35 cellular contexts compared by ENCODE assay signal in the genomic region with DNA sequence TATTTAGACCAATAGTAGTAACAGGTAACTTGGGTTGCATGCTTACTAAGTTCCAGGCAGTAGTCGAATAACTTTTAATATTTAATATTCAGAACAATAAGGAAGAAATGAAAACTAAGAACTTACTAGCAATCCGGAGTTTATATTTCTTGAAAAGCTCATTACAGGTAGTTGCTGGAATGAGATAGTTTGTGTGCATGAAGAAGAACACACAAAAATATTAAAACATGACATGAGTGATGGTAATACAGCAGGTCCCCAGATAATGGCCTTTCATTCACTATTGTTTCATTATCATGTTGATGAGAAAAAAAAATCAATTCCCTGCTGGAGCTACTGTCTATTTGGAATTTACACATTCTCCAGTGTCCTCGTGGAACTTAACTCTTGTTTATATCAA. TPM values are rescaled to one million over a fixed set of nuclear protein-coding genes. Genes with fewer than 3 reads are reported as not detected.
DNase-seq lines count a peak whose midpoint lies in the region; ATAC-seq, FAIRE-seq and TF ChIP-seq lines count a peak whose summit lies in the region.
"Had no signal": no experiment of that assay in that cellular context is flagged by ENCODE, and none has a peak within 500 bp of the region (broad histone marks: within the 10 kb centered on the region; RNA-seq: fewer than 3 reads in every experiment).

No MANE protein-coding gene starts in this region.

- H2AFZ ChIP-seq in Karpas-422 (ENCODE audit: low read length) (no peak overlapping the region), K562 (ENCODE audit: low read depth, low read length) (no peak overlapping the region)

- H3K79me2 ChIP-seq in Karpas-422 (ENCODE audit: low read length) (no peaks in the 10 kb centered on the region), K562 (ENCODE audit: control insufficient read depth, insufficient read depth, low read length) (no peaks in the 10 kb centered on the region)

- no peaks in the 10 kb centered on the region for H3K27me3 ChIP-seq in Karpas-422 (ENCODE audit: low read length)
- no peaks in the 10 kb centered on the region for H3K27me3 ChIP-seq in K562 (ENCODE audit: control insufficient read depth in 2 of 2, insufficient read depth in 2 of 2, low read length in 2 of 2)
- H3K27me3 ChIP-seq in body of pancreas: no peaks in the 10 kb centered on the region
- H3K27me3 ChIP-seq in transverse colon: no peaks in the 10 kb centered on the region
- H3K27me3 ChIP-seq: BE2C; BLaER1; BLaER1 treated with 17β-estradiol and CSF1 and Interleukin-3, amounts not matched to agents 10 nM and 100 nM had no signal

- TF ChIP-seq EP300 in K562 (IDR thresholded peaks at IDR 0.05; ENCODE audit: low read length) (no peak), transverse colon (IDR thresholded peaks at IDR 0.05; ENCODE audit: low read depth) (no peak)

- H3K4me3 ChIP-seq in Karpas-422 (ENCODE audit: low read length) (no peak overlapping the region), K562 (no peak overlapping the region), body of pancreas (no peak overlapping the region), transverse colon (no peak overlapping the region)
- H3K4me3 ChIP-seq: A549; BLaER1; BLaER1 treated with 17β-estradiol and CSF1 and Interleukin-3, amounts not matched to agents 10 nM and 100 nM had no signal

- H3K9ac ChIP-seq in Karpas-422 (ENCODE audit: low read length) (no peak overlapping the region), K562 (ENCODE audit: insufficient read depth in 1 of 2, low read depth in 2 of 2, low read length in 2 of 2) (no peak overlapping the region)
- H3K9ac ChIP-seq: BLaER1; BLaER1 treated with 17β-estradiol and CSF1 and Interleukin-3, amounts not matched to agents 10 nM and 100 nM had no signal

- in situ Hi-C loops in K562 (cut with MboI) (no loop called here), transverse colon (cut with MboI; ENCODE audit: low pct_ligation_motif_present in 1 of 4, low pct_unique_long_range_greater_than_20kb in 1 of 4, low sequenced_read_pairs in 3 of 4) (no loop called here)

- no peak for TF ChIP-seq POLR2A in K562 (conservative IDR thresholded peaks at IDR 0.05)
- no peak for TF ChIP-seq POLR2A in body of pancreas (IDR thresholded peaks at IDR 0.05)
- no peak for TF ChIP-seq POLR2A in transverse colon (IDR thresholded peaks at IDR 0.05)

- BruUV-seq in K562 (replicated peaks; lab: Mats Ljungman, UMichigan): no TSS peak

- H3K9me2 ChIP-seq in Karpas-422 (replicated peaks; ENCODE audit: insufficient read depth, low read length): no peaks in the 10 kb centered on the region

- ATAC-seq in K562 (no peak), body of pancreas (no peak), HG03378 (IDR thresholded peaks at IDR 0.05; ENCODE audit: unreplicated experiment) (no peak)
- ATAC-seq: A549; CD8-positive, alpha-beta T cell had no signal

- H3K9me1 ChIP-seq in K562 (ENCODE audit: control insufficient read depth, insufficient read depth, low read length): peaks cover 8% of the 10 kb centered on the region

- H3K9me3 ChIP-seq in Karpas-422 (ENCODE audit: low read length) (no peaks in the 10 kb centered on the region), K562 (replicated peaks; ENCODE audit: control insufficient read depth, insufficient read depth, low read depth, low read length) (no peaks in the 10 kb centered on the region), body of pancreas (no peaks in the 10 kb centered on the region), transverse colon (no peaks in the 10 kb centered on the region)
- H3K9me3 ChIP-seq: A549, BE2C, Caco-2 had no signal

- H3K27ac ChIP-seq in Karpas-422 (ENCODE audit: low read length): no peak overlapping the region
- H3K27ac ChIP-seq in K562 (ENCODE audit: extremely low read depth, low read depth, low read length): no peak overlapping the region
- H3K27ac ChIP-seq in body of pancreas: no peak overlapping the region
- H3K27ac ChIP-seq in transverse colon: no peak overlapping the region
- no peak overlapping the region for H3K27ac ChIP-seq in RWPE1
- H3K27ac ChIP-seq: 22Rv1; A549; BLaER1; BLaER1 treated with 17β-estradiol and CSF1 and Interleukin-3, amounts not matched to agents 10 nM and 100 nM; C4-2B had no signal

- DNase-seq in Karpas-422 (peak; percentile 2), NCI-H146 (lab: John Stamatoyannopoulos, UW) (peak; percentile 59), NCI-H146 treated with DMSO at 0.1 percent for 48 hours (lab: John Stamatoyannopoulos, UW; ENCODE audit: unreplicated experiment) (peak; percentile 20), K562 (ENCODE audit: extremely low read depth in 1 of 4, low spot score in 3 of 4) (peak; percentile 5 to 63 (median 48)), body of pancreas (no peak), transverse colon (no peak), RWPE1 (ENCODE audit: low spot score) (no peak)
- DNase-seq: 8988T; ACHN; AML-193; BE2C; C1 segment of cervical spinal cord; Caco-2; Calu3; CD4-positive, alpha-beta memory T cell; CD4-positive, alpha-beta T cell; CD4-positive, CD25-positive, alpha-beta regulatory T cell; CD8-positive, alpha-beta memory T cell; CD8-positive, alpha-beta T cell; COR-L47; DMS 273 treated with DMSO at 0.1 percent for 48 hours; DMS153; DMS53; DMS79; DMS79 treated with DMSO at 0.1 percent for 48 hours; DND-41; EL had no signal

- H3K36me3 ChIP-seq in Karpas-422 (ENCODE audit: insufficient read depth, low read length) (no peaks in the 10 kb centered on the region), K562 (ENCODE audit: control insufficient read depth, insufficient read depth, low read length) (peaks cover 70% of the 10 kb centered on the region), body of pancreas (replicated peaks in 1 of 2; ENCODE audit: insufficient read depth in 1 of 2, low read depth in 2 of 2) (no peaks in the 10 kb centered on the region), transverse colon (no peaks in the 10 kb centered on the region)
- H3K36me3 ChIP-seq: BE2C had no signal

- intact Hi-C loops in K562 (cut with micrococcal nuclease) (no loop called here), body of pancreas (cut with DNase I) (no loop called here), transverse colon (cut with DNase I; ENCODE audit: low total_unique reads) (no loop called here)

- 0 out of 2 replicates have a peak, but pooled peaks cover 8% of the 10 kb centered on the region for H4K20me1 ChIP-seq in Karpas-422 (ENCODE audit: insufficient read depth, low read depth, low read length)
- peaks cover 7% of the 10 kb centered on the region; the same call in 1 of the 2 replicates for H4K20me1 ChIP-seq in K562 (replicated peaks; ENCODE audit: control insufficient read depth, insufficient read depth, low read length)

- POLR2A ChIA-PET in K562 (lab: Yijun Ruan, JAX) (interaction anchor here (0.7 to 13.0 kb wide), 6 partner anchors 18 to 218 kb away, joined by 3 to 141 read pairs (median 3); no protein-coding TSS in a partner anchor), RWPE1 (lab: Yijun Ruan, JAX; ENCODE audit: low non-redundant PET) (no interaction called here)

- TF ChIP-seq CTCF in K562 (IDR thresholded peaks at IDR 0.05 in 2 of 3, conservative IDR thresholded peaks at IDR 0.05 in 1 of 3; ENCODE audit: insufficient read depth in 2 of 3, low read depth in 1 of 3, low read length in 3 of 3) (no peak), body of pancreas (IDR thresholded peaks at IDR 0.05) (no peak), transverse colon (IDR thresholded peaks at IDR 0.05) (no peak), RWPE1 (conservative IDR thresholded peaks at IDR 0.05; ENCODE audit: low read depth) (no peak)

- no peak for FAIRE-seq in K562 (lab: Jason Lieb, UNC)
- FAIRE-seq: A204.1, A549, D721Med had no signal

- no peak overlapping the region for H3K4me2 ChIP-seq in Karpas-422 (ENCODE audit: low read depth, low read length, poor library complexity, severe bottlenecking)
- no peak overlapping the region for H3K4me2 ChIP-seq in K562 (ENCODE audit: insufficient read depth, low read length)
- H3K4me2 ChIP-seq: A549; BLaER1; BLaER1 treated with 17β-estradiol and CSF1 and Interleukin-3, amounts not matched to agents 10 nM and 100 nM had no signal

- CTCF ChIA-PET in K562 (lab: Yijun Ruan, JAX; ENCODE audit: low intra/inter-chr PET ratio): no interaction called here
- CTCF ChIA-PET in RWPE1 (lab: Yijun Ruan, JAX): interaction anchor here (1.1 kb wide), 1 partner anchor 128 kb away, joined by 3 read pairs; no protein-coding TSS in a partner anchor

- no peak for TF ChIP-seq RAD21 in K562 (CRISPR knock-in tag; conservative IDR thresholded peaks at IDR 0.05 in 1 of 2, IDR thresholded peaks at IDR 0.05 in 1 of 2)

- 78% methylated on average over 3 of the region's 3 CpGs for WGBS in K562 (ENCODE audit: insufficient coverage, low coverage, missing lambda C conversion rate)
- WGBS in body of pancreas, 2 donors: 54 to 74% methylated on average over 3 of the region's 3 CpGs
- 72 to 79% methylated on average over 3 of the region's 3 CpGs for WGBS in transverse colon (ENCODE audit: low coverage in 1 of 2), 2 donors

- H3K4me1 ChIP-seq in Karpas-422 (ENCODE audit: low read length) (no peaks in the 10 kb centered on the region), K562 (replicated peaks in 1 of 2; ENCODE audit: control insufficient read depth in 2 of 2, insufficient read depth in 2 of 2, low read length in 2 of 2) (no peaks in the 10 kb centered on the region), body of pancreas (peaks cover 23% of the 10 kb centered on the region), transverse colon (peaks cover 0 to 7% (median 3%) of the 10 kb centered on the region in 4 donors)
- H3K4me1 ChIP-seq: BE2C, Caco-2 had no signal

RNA-seq across cellular contexts. Expression of a gene that starts 44.7 kb away (rescaled TPM):
- total RNA-seq in Karpas-422 (2014; rRNA removed; shearing (Covaris generic); ENCODE audit: low replicate concordance): 14.6 and 20.6 TPM in 2 replicates
- 184 and 273 TPM in 2 replicates for total RNA-seq in K562 (2011; cell fraction: chromatin; rRNA removed; ENCODE audit: low replicate concordance)
- total RNA-seq in K562 (2011; cell fraction: nucleolus; rRNA removed): 146 and 158 TPM in 2 replicates
- 163 and 165 TPM in 2 replicates for total RNA-seq in K562 (2011; cell fraction: nucleoplasm; rRNA removed)
- total RNA-seq in K562 (2014; rRNA removed) (48.5 and 50.6 TPM in 2 replicates), K562 (2014; rRNA removed; fragmentation: Illumina TruSeq; extraction: Trizol) (101 and 105 TPM in 2 replicates), K562 (2015; rRNA removed; fragmentation: Illumina TruSeq; extraction: Trizol) (81.4 and 87.0 TPM in 2 replicates), K562 (2021) (67.1 and 71.8 TPM in 2 replicates), body of pancreas (10 to 100 TPM; 12.2 to 17.1 TPM), transverse colon (10 to 100 TPM in 3 of 4 donors, 1 to 10 TPM in 1; 2.2 to 17.1 (median 15.8) TPM)
- polyA plus RNA-seq in K562 (2011; rRNA removed) (59.9 and 87.5 TPM in 2 replicates), K562 (2014; fragmentation: Illumina TruSeq; extraction: Trizol) (69.1 and 77.6 TPM in 2 replicates), K562 (2014; fragmentation: Nextera tagmentation; extraction: Ambion mirVana) (10 to 100 TPM; 46.0 to 89.0 TPM), K562 (2014; rRNA removed) (66.5 and 75.3 TPM in 2 replicates)
- 43.9 and 54.9 TPM in 2 replicates for polyA plus RNA-seq in K562 (2011; cell fraction: cytosol; rRNA removed)
- 73.0 and 84.7 TPM in 2 replicates for polyA plus RNA-seq in K562 (2011; cell fraction: nucleus; rRNA removed)
- polyA plus RNA-seq in K562 (2012): 29.1 and 50.1 TPM in 2 replicates
- polyA minus RNA-seq in K562 (2011; rRNA and poly(A)+ RNA removed): 133 and 165 TPM in 2 replicates
- 30.0 and 37.4 TPM in 2 replicates for polyA minus RNA-seq in K562 (2011; cell fraction: cytosol; rRNA and poly(A)+ RNA removed)
- 44.0 and 56.3 TPM in 2 replicates for polyA minus RNA-seq in K562 (2011; cell fraction: nucleus; rRNA and poly(A)+ RNA removed)

Comparison
In these comparisons a context has a peak if more than half of its experiments do, and no peak if none do; other contexts are left out.
1. DNase-seq: peak in Karpas-422 (single experiment), NCI-H146 (single experiment), NCI-H146 treated with DMSO at 0.1 percent for 48 hours (single experiment) and K562 (4 of 4); none in body of pancreas (0 of 4), transverse colon (single experiment) and RWPE1 (single experiment).